In the genomic region with DNA sequence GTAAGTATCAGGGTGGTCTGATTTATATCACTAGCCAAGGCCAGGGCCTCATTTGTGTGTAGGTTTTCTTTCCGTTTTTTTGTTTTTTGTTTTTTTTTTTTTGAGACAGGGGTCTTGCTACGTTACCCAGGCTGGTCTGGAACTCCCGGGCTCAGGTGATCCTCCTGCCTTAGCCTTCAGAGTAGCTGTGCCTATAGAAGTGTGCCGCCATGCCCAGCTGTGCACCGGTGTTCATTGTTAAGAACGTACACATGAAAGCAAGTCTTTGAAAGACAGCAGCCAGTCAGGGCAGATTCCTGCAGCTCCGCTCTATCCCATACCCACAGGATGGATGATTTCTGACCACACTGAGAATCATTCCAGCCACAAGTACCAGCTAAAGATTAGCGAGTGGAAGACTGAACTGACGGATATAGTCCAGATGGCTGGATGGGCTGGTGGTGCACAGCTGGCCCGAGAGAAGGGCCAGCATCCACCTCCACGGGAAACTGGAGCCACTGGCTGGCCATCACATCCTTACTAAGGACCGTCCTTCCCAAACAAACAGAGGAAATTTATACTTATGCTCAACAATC, we compare ENCODE assay signal across 25 cellular contexts.
"Had no signal": no experiment of that assay in that cellular context is flagged by ENCODE, and none has a peak within 500 bp of the region (broad histone marks: within the 10 kb centered on the region; RNA-seq: fewer than 3 reads in every experiment).

No MANE protein-coding gene starts in this region.

- H3K27ac Mint-ChIP-seq: activated CD4-positive, alpha-beta memory T cell treated with anti-CD3 and anti-CD28 coated beads for 36 hours; activated CD4-positive, alpha-beta T cell treated with anti-CD3 and anti-CD28 coated beads, Interleukin-2, amount 10 ng/mL, durations not matched to agents 7 days and 5 days; activated naive CD4-positive, alpha-beta T cell treated with anti-CD3 and anti-CD28 coated beads, Interleukin-2, amount 50 U/mL, for 24 hours; activated T-cell treated with anti-CD3 and anti-CD28 coated beads, Interleukin-2, amount 50 U/mL, for 72 hours; activated T-helper 2 cell treated with anti-CD3 and anti-CD28 coated beads, Interferon-gamma antibody, Interleukin-2, Interleukin-4, amounts not matched to agents 10 μg/mL and 5 μg/mL and 100 μg/mL, durations not matched to agents 14 hours and 24 hours and 36 hours had no signal

- H3K4me3 ChIP-seq: breast epithelium, SK-N-MC had no signal

- H3K4me1 ChIP-seq: breast epithelium had no signal

- ATAC-seq: activated T-cell treated with anti-CD3 and anti-CD28 coated beads, Interleukin-2, amount 50 U/mL, for 72 hours; Right ventricle myocardium inferior had no signal

- H3K36me3 Mint-ChIP-seq: activated CD4-positive, alpha-beta memory T cell treated with anti-CD3 and anti-CD28 coated beads for 36 hours; activated naive CD4-positive, alpha-beta T cell treated with anti-CD3 and anti-CD28 coated beads, Interleukin-2, amount 50 U/mL, for 24 hours had no signal

- H3K4me1 Mint-ChIP-seq: activated CD4-positive, alpha-beta T cell treated with anti-CD3 and anti-CD28 coated beads, Interleukin-2, amount 10 ng/mL, durations not matched to agents 7 days and 5 days; activated naive CD4-positive, alpha-beta T cell treated with anti-CD3 and anti-CD28 coated beads, Interleukin-2, amount 50 U/mL, for 24 hours had no signal

- H3K9me3 Mint-ChIP-seq: activated CD4-positive, alpha-beta memory T cell treated with anti-CD3 and anti-CD28 coated beads for 36 hours; activated CD4-positive, alpha-beta T cell treated with anti-CD3 and anti-CD28 coated beads, Interleukin-2, amount 10 ng/mL, durations not matched to agents 7 days and 5 days; activated naive CD4-positive, alpha-beta T cell treated with anti-CD3 and anti-CD28 coated beads, Interleukin-2, amount 50 U/mL, for 24 hours; activated T-cell treated with anti-CD3 and anti-CD28 coated beads, Interleukin-2, amount 50 U/mL, for 72 hours; activated T-helper 2 cell treated with anti-CD3 and anti-CD28 coated beads, Interferon-gamma antibody, Interleukin-2, Interleukin-4, amounts not matched to agents 10 μg/mL and 5 μg/mL and 100 μg/mL, durations not matched to agents 14 hours and 24 hours and 36 hours had no signal

- H3K36me3 ChIP-seq: breast epithelium had no signal

- H3K4me3 Mint-ChIP-seq: activated CD4-positive, alpha-beta memory T cell treated with anti-CD3 and anti-CD28 coated beads for 36 hours; activated CD4-positive, alpha-beta T cell treated with anti-CD3 and anti-CD28 coated beads, Interleukin-2, amount 10 ng/mL, durations not matched to agents 7 days and 5 days; activated naive CD4-positive, alpha-beta T cell treated with anti-CD3 and anti-CD28 coated beads, Interleukin-2, amount 50 U/mL, for 24 hours; activated T-cell treated with anti-CD3 and anti-CD28 coated beads, Interleukin-2, amount 50 U/mL, for 72 hours had no signal

- H3K27ac ChIP-seq: breast epithelium, SK-N-MC, VCaP had no signal

- DNase-seq: activated CD4-positive, alpha-beta memory T cell treated with anti-CD3 and anti-CD28 coated beads for 36 hours; activated CD4-positive, alpha-beta T cell treated with anti-CD3 and anti-CD28 coated beads, Interleukin-2, amount 10 ng/mL, durations not matched to agents 7 days and 5 days; activated CD4-positive, CD25-positive, alpha-beta regulatory T cell; activated CD8-positive, alpha-beta memory T cell treated with anti-CD3 and anti-CD28 coated beads for 24 hours; activated naive CD4-positive, alpha-beta T cell; activated T-cell treated with anti-CD3 and anti-CD28 coated beads, Interleukin-2, amount 50 U/mL, for 72 hours; aorta; central memory CD4-positive, alpha-beta T cell; Karpas-422; MM.1S; NCI-H1105; NCI-H1436; NCI-H1694 treated with DMSO at 0.1 percent for 48 hours; NCI-H2029 treated with DMSO at 0.1 percent for 48 hours; NCI-H345; NCI-H510A; NCI-H82; RPMI8226; T-helper 1 cell had no signal

- H3K9me3 ChIP-seq: breast epithelium had no signal

- H3K27me3 ChIP-seq: breast epithelium had no signal
